Comparison of ENCODE assay signal across 10 cellular contexts in genomic region chr22:50294319-50294656, GRCh38. TPM values are rescaled to one million over a fixed set of nuclear protein-coding genes. Genes with fewer than 3 reads are reported as not detected.
DNase-seq lines count a peak whose midpoint lies in the region; ATAC-seq and TF ChIP-seq lines count a peak whose summit lies in the region.
"Had no signal": no experiment of that assay in that cellular context is flagged by ENCODE, and none has a peak within 500 bp of the region (broad histone marks: within the 10 kb centered on the region; RNA-seq: fewer than 3 reads in every experiment).

No MANE protein-coding gene starts in this region.

- H3K4me1 ChIP-seq in GM23338 (ENCODE audit: insufficient read depth): peaks cover 27% of the 10 kb centered on the region
- H3K4me1 ChIP-seq in colonic mucosa: peaks cover 49% of the 10 kb centered on the region
- H3K4me1 ChIP-seq in ovary (ENCODE audit: insufficient read depth): peaks cover 34% of the 10 kb centered on the region

- H3K4me1 Mint-ChIP-seq in GM23338: peaks cover 14% of the 10 kb centered on the region
- peaks cover 6% of the 10 kb centered on the region for H3K4me1 Mint-ChIP-seq in activated T-cell treated with anti-CD3 and anti-CD28 coated beads, Interleukin-2, amount 50 U/mL, for 24 hours (ENCODE audit: low read depth)

- peaks cover 59% of the 10 kb centered on the region for H3K79me2 ChIP-seq in GM23338 (replicated peaks; ENCODE audit: insufficient read depth)

- H3K9me2 ChIP-seq in GM23338 (ENCODE audit: insufficient read depth): no peaks in the 10 kb centered on the region

- H3K4me3 ChIP-seq in GM23338 (no peak overlapping the region), colonic mucosa (no peak overlapping the region), ovary (no peak overlapping the region)

- H3F3A ChIP-seq in GM23338 (replicated peaks; ENCODE audit: low read depth): no peaks in the 10 kb centered on the region; the same call in 1 of the 2 replicates

- TF ChIP-seq CTCF in GM23338 (conservative IDR thresholded peaks at IDR 0.05; ENCODE audit: low read depth in 2 of 2) (no peak), colonic mucosa (IDR thresholded peaks at IDR 0.05) (no peak), ovary (IDR thresholded peaks at IDR 0.05) (no peak)

- H3K36me3 ChIP-seq in GM23338 (ENCODE audit: insufficient read depth): no peaks in the 10 kb centered on the region
- H3K36me3 ChIP-seq in colonic mucosa: peaks cover 4% of the 10 kb centered on the region
- no peaks in the 10 kb centered on the region for H3K36me3 ChIP-seq in ovary

- peaks cover 3% of the 10 kb centered on the region; the same call in 1 of the 3 replicates for H3K36me3 Mint-ChIP-seq in GM23338 (ENCODE audit: low read depth)
- H3K36me3 Mint-ChIP-seq in activated T-cell treated with anti-CD3 and anti-CD28 coated beads, Interleukin-2, amount 50 U/mL, for 24 hours (ENCODE audit: low read depth): no peaks in the 10 kb centered on the region

- H3K9me3 ChIP-seq in colonic mucosa (no peaks in the 10 kb centered on the region), ovary (no peaks in the 10 kb centered on the region)

- WGBS in ovary, 3 donors: 35 to 49% (median 35%) methylated on average over 3 to 5 of the region's 5 CpGs

- DNase-seq in GM23338 (ENCODE audit: low spot score) (no peak), colonic mucosa (no peak), ovary (no peak), cortex of kidney (lab: John Stamatoyannopoulos, UW) (no peak)
- no peak for DNase-seq in activated T-cell treated with anti-CD3 and anti-CD28 coated beads, Interleukin-2, amount 50 U/mL, for 24 hours
- DNase-seq: activated CD8-positive, alpha-beta memory T cell treated with anti-CD3 and anti-CD28 coated beads for 24 hours; DND-41; NCI-H748 treated with DMSO at 0.1 percent for 48 hours; nucleus accumbens had no signal

- peaks cover 26% of the 10 kb centered on the region for H3K27me3 Mint-ChIP-seq in GM23338 (ENCODE audit: insufficient read depth, low read depth, poor library complexity)
- peaks cover 57% of the 10 kb centered on the region for H3K27me3 Mint-ChIP-seq in activated T-cell treated with anti-CD3 and anti-CD28 coated beads, Interleukin-2, amount 50 U/mL, for 24 hours

- H3K27ac ChIP-seq in GM23338 (ENCODE audit: low read depth) (peak overlapping the region; percentile 89), colonic mucosa (peak overlapping the region; percentile 87), ovary (peak overlapping the region; percentile 61 to 72)

- intact Hi-C loops in colonic mucosa (cut with DNase I): no loop called here
- intact Hi-C loops in ovary (cut with DNase I): loop anchor here in 1 of 4 donors (5.0 kb wide), 1 partner anchor 33 kb away; the partner anchor contains the start of gene DENND6B

- H3K4me3 Mint-ChIP-seq in GM23338: no peak overlapping the region
- H3K4me3 Mint-ChIP-seq in activated T-cell treated with anti-CD3 and anti-CD28 coated beads, Interleukin-2, amount 50 U/mL, for 24 hours: no peak overlapping the region

- no peak for TF ChIP-seq POLR2A in ovary (IDR thresholded peaks at IDR 0.05)

- no peak for TF ChIP-seq EP300 in ovary (IDR thresholded peaks at IDR 0.05)

- H3K4me2 ChIP-seq in GM23338: peak overlapping the region; percentile 75

- peak overlapping the region; percentile 74; the same call in 1 of the 2 replicates for H3K27ac Mint-ChIP-seq in GM23338
- no peak overlapping the region for H3K27ac Mint-ChIP-seq in activated T-cell treated with anti-CD3 and anti-CD28 coated beads, Interleukin-2, amount 50 U/mL, for 24 hours

- H3K9ac ChIP-seq in colonic mucosa (ENCODE audit: low read depth in 2 of 2, low read length in 2 of 2): peak overlapping the region; percentile 19 to 69

- peaks cover 5% of the 10 kb centered on the region; the same call in 1 of the 2 replicates for H4K20me1 ChIP-seq in GM23338 (replicated peaks; ENCODE audit: insufficient read depth)

- H3K9me3 Mint-ChIP-seq in GM23338: no peaks in the 10 kb centered on the region; the same call in 2 of the 3 replicates
- H3K9me3 Mint-ChIP-seq in activated T-cell treated with anti-CD3 and anti-CD28 coated beads, Interleukin-2, amount 50 U/mL, for 24 hours: no peaks in the 10 kb centered on the region

- H3K27me3 ChIP-seq in GM23338 (ENCODE audit: insufficient read depth) (no peaks in the 10 kb centered on the region), colonic mucosa (no peaks in the 10 kb centered on the region), ovary (no peaks in the 10 kb centered on the region)

- ATAC-seq in GM23338 (no peak), GM18870 (IDR thresholded peaks at IDR 0.05; ENCODE audit: unreplicated experiment) (no peak)

- no peak overlapping the region for H2AFZ ChIP-seq in GM23338

TF ChIP-seq in GM23338, 12 proteins besides CTCF, POLR2A, EP300 and RAD21 (continues in another document):
- no peak for TF ChIP-seq EZH2 (IDR thresholded peaks at IDR 0.05; ENCODE audit: low read depth, unreplicated experiment)
- TF ChIP-seq ZNF331 (CRISPR knock-in tag; IDR thresholded peaks at IDR 0.05; ENCODE audit: low read depth): no peak
- TF ChIP-seq NANOG (IDR thresholded peaks at IDR 0.05; ENCODE audit: borderline replicate concordance): no peak

RNA-seq across cellular contexts. Expression of gene PLXNB2, which starts 13.2 kb away (rescaled TPM):
- total RNA-seq in GM23338 (2014; rRNA removed; shearing (Covaris generic)): 66.3 and 70.4 TPM in 2 replicates
- 29.1 and 33.0 TPM in 2 replicates for polyA plus RNA-seq in GM23338 (2016; fragmentation: Nextera tagmentation; extraction: Ambion mirVana)
- total RNA-seq in colonic mucosa: 100 to 1,000 TPM; 270 to 339 TPM
- total RNA-seq in ovary: 100 to 1,000 TPM; 121 to 274 (median 229) TPM
- polyA plus RNA-seq in ovary: 100 to 1,000 TPM in 1 of 2 donors, 10 to 100 TPM in 1; 26.5 to 135 TPM

RNA-seq across cellular contexts. Expression of gene MAPK11, which starts 24.1 kb away (rescaled TPM):
- total RNA-seq in GM23338 (2014; rRNA removed; shearing (Covaris generic)): 1.6 and 1.9 TPM in 2 replicates
- polyA plus RNA-seq in GM23338 (2016; fragmentation: Nextera tagmentation; extraction: Ambion mirVana): 0.34 and 0.78 TPM in 2 replicates
- 1 to 10 TPM; 1.3 to 1.9 TPM for total RNA-seq in colonic mucosa
- 10 to 100 TPM in 4 of 7 donors, 1 to 10 TPM in 3; 2.0 to 31.6 (median 12.0) TPM for total RNA-seq in ovary
- 10 to 100 TPM in 1 of 2 donors, under 1 TPM in 1; 0.92 to 13.0 TPM for polyA plus RNA-seq in ovary

RNA-seq across cellular contexts. Expression of gene DENND6B, which starts 32.5 kb away (rescaled TPM):
- 1.3 TPM in 2 replicates for total RNA-seq in GM23338 (2014; rRNA removed; shearing (Covaris generic))
- polyA plus RNA-seq in GM23338 (2016; fragmentation: Nextera tagmentation; extraction: Ambion mirVana) (0.12 and 0.71 TPM in 2 replicates), ovary (1 to 10 TPM in 1 of 2 donors, under 1 TPM in 1; 0.38 to 5.6 TPM)
- total RNA-seq in colonic mucosa (1 to 10 TPM; 2.4 to 4.0 TPM), ovary (10 to 100 TPM in 2 of 7 donors, 1 to 10 TPM in 5; 2.6 to 17.3 (median 7.4) TPM)

RNA-seq across cellular contexts. Expression of gene MAPK12, which starts 32.8 kb away (rescaled TPM):
- 20.4 and 26.1 TPM in 2 replicates for total RNA-seq in GM23338 (2014; rRNA removed; shearing (Covaris generic))
- polyA plus RNA-seq in GM23338 (2016; fragmentation: Nextera tagmentation; extraction: Ambion mirVana) (10.4 and 15.8 TPM in 2 replicates), ovary (10 to 100 TPM in 1 of 2 donors, under 1 TPM in 1; 0.87 to 26.5 TPM)
- total RNA-seq in colonic mucosa (1 to 10 TPM; 2.0 to 2.6 TPM), ovary (10 to 100 TPM in 6 of 7 donors, 1 to 10 TPM in 1; 7.9 to 35.3 (median 23.3) TPM)

RNA-seq across cellular contexts. Expression of gene HDAC10, which starts 43.2 kb away (rescaled TPM):
- total RNA-seq in GM23338 (2014; rRNA removed; shearing (Covaris generic)): 32.4 and 41.9 TPM in 2 replicates
- 4.1 and 5.1 TPM in 2 replicates for polyA plus RNA-seq in GM23338 (2016; fragmentation: Nextera tagmentation; extraction: Ambion mirVana)
- 10 to 100 TPM; 40.5 to 59.1 TPM for total RNA-seq in colonic mucosa
- 10 to 100 TPM; 24.9 to 44.6 (median 41.1) TPM for total RNA-seq in ovary
- polyA plus RNA-seq in ovary: 10 to 100 TPM in 1 of 2 donors, 1 to 10 TPM in 1; 2.3 to 33.2 TPM
